Comparison of ENCODE assay signal across 29 cellular contexts in the genomic region with DNA sequence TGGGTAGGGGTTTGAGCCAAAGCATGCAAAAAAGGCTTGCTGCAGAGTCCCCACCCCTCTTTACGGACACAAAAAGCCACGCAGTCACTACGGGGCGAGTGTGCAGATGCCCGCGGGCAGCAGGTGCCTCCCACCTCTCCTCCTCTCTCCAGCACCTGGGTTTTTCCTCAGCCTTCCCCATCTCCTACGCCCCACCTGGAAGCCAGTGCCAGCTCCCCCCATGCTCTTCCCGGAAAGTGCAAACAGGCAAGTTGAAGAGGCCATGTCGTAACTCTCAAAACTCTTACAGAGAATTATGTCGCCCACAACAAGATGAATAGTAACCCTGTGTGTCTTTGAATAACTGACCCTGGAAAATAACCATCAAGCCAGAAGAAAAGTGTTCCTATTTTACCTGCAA.
A peak's percentile ranks its signal among the peaks of the same experiment; 100 is the strongest.
DNase-seq lines count a peak whose midpoint lies in the region; ATAC-seq and TF ChIP-seq lines count a peak whose summit lies in the region.
"Had no signal": no experiment of that assay in that cellular context is flagged by ENCODE, and none has a peak within 500 bp of the region (broad histone marks: within the 10 kb centered on the region; RNA-seq: fewer than 3 reads in every experiment).

No MANE protein-coding gene starts in this region.

- peak overlapping the region; percentile 54 for H3K27ac Mint-ChIP-seq in activated CD8-positive, alpha-beta T cell treated with anti-CD3 and anti-CD28 coated beads, Interleukin-2, amount 10 ng/mL, durations not matched to agents 7 days and 5 days
- H3K27ac Mint-ChIP-seq in activated CD8-positive, alpha-beta T cell treated with anti-CD3 and anti-CD28 coated beads for 36 hours, result no peak overlapping the region
- peak overlapping the region; percentile 97 for H3K27ac Mint-ChIP-seq in CD4-positive, alpha-beta T cell
- peak overlapping the region; percentile 37 to 47 for H3K27ac Mint-ChIP-seq in effector memory CD8-positive, alpha-beta T cell
- peak overlapping the region in 6 of 10 donors; percentile 72 to 100 (median 99) for H3K27ac Mint-ChIP-seq in naive thymus-derived CD8-positive, alpha-beta T cell
- H3K27ac Mint-ChIP-seq: activated naive CD8-positive, alpha-beta T cell treated with anti-CD3 and anti-CD28 coated beads for 36 hours; activated T-helper 2 cell treated with anti-CD3 and anti-CD28 coated beads, Interferon-gamma antibody, Interleukin-2, Interleukin-4, amounts not matched to agents 10 μg/mL and 5 μg/mL and 100 μg/mL, durations not matched to agents 14 hours and 24 hours and 36 hours had no signal

- no peaks in the 10 kb centered on the region for H3K4me1 ChIP-seq in BE2C

- no peaks in the 10 kb centered on the region for H3K27me3 ChIP-seq in CD4-positive, alpha-beta T cell (ENCODE audit: control insufficient read depth, insufficient read depth, low read length)
- H3K27me3 ChIP-seq in BE2C, result no peaks in the 10 kb centered on the region
- H3K27me3 ChIP-seq: tibial artery had no signal

- H3K27ac ChIP-seq in CD4-positive, alpha-beta T cell (ENCODE audit: low read depth, low read length), result no peak overlapping the region
- H3K27ac ChIP-seq: left ventricle myocardium inferior, PC-9, psoas muscle, tibial artery had no signal

- peaks cover 72% of the 10 kb centered on the region for H3K4me1 Mint-ChIP-seq in activated CD8-positive, alpha-beta T cell treated with anti-CD3 and anti-CD28 coated beads, Interleukin-2, amount 10 ng/mL, durations not matched to agents 7 days and 5 days (ENCODE audit: low read depth)
- peaks cover 35% of the 10 kb centered on the region for H3K4me1 Mint-ChIP-seq in activated CD8-positive, alpha-beta T cell treated with anti-CD3 and anti-CD28 coated beads for 36 hours (ENCODE audit: low read depth)
- peaks cover 59% of the 10 kb centered on the region for H3K4me1 Mint-ChIP-seq in CD4-positive, alpha-beta T cell (ENCODE audit: low read depth)
- peaks cover 20 to 25% of the 10 kb centered on the region in 2 donors for H3K4me1 Mint-ChIP-seq in effector memory CD8-positive, alpha-beta T cell (ENCODE audit: low read depth in 2 of 2)
- H3K4me1 Mint-ChIP-seq in naive thymus-derived CD8-positive, alpha-beta T cell, result peaks cover 18 to 61% (median 60%) of the 10 kb centered on the region in 4 donors

- H3K9me3 Mint-ChIP-seq in activated CD8-positive, alpha-beta T cell treated with anti-CD3 and anti-CD28 coated beads, Interleukin-2, amount 10 ng/mL, durations not matched to agents 7 days and 5 days (ENCODE audit: insufficient read depth), result no peaks in the 10 kb centered on the region
- H3K9me3 Mint-ChIP-seq in activated CD8-positive, alpha-beta T cell treated with anti-CD3 and anti-CD28 coated beads for 36 hours, result no peaks in the 10 kb centered on the region
- no peaks in the 10 kb centered on the region for H3K9me3 Mint-ChIP-seq in CD4-positive, alpha-beta T cell
- H3K9me3 Mint-ChIP-seq in effector memory CD8-positive, alpha-beta T cell, result no peaks in the 10 kb centered on the region
- H3K9me3 Mint-ChIP-seq in naive thymus-derived CD8-positive, alpha-beta T cell, result no peaks in the 10 kb centered on the region
- H3K9me3 Mint-ChIP-seq: activated naive CD8-positive, alpha-beta T cell treated with anti-CD3 and anti-CD28 coated beads for 36 hours; activated T-helper 2 cell treated with anti-CD3 and anti-CD28 coated beads, Interferon-gamma antibody, Interleukin-2, Interleukin-4, amounts not matched to agents 10 μg/mL and 5 μg/mL and 100 μg/mL, durations not matched to agents 14 hours and 24 hours and 36 hours; natural killer cell had no signal

- no peaks in the 10 kb centered on the region; the same call in 1 of the 2 replicates for H3K36me3 ChIP-seq in BE2C

- CTCF ChIA-PET in activated CD8-positive, alpha-beta T cell treated with anti-CD3 and anti-CD28 coated beads, Interleukin-2, amount 10 ng/mL, durations not matched to agents 7 days and 5 days (lab: Charles Lee), result interaction anchor here (2.3 to 3.0 kb wide), 2 partner anchors 11 to 144 kb away, joined by 11 to 12 read pairs; no protein-coding TSS in a partner anchor
- CTCF ChIA-PET in activated CD8-positive, alpha-beta T cell treated with anti-CD3 and anti-CD28 coated beads for 36 hours (lab: Charles Lee), result no interaction called here
- CTCF ChIA-PET in CD4-positive, alpha-beta T cell (lab: Charles Lee), result no interaction called here

- intact Hi-C loops in activated CD8-positive, alpha-beta T cell treated with anti-CD3 and anti-CD28 coated beads for 36 hours (cut with micrococcal nuclease), result no loop called here
- intact Hi-C loops in CD4-positive, alpha-beta T cell (cut with DNase I, micrococcal nuclease), result no loop called here

- TF ChIP-seq CTCF in activated CD8-positive, alpha-beta T cell treated with anti-CD3 and anti-CD28 coated beads for 36 hours (IDR thresholded peaks at IDR 0.05), result no peak
- TF ChIP-seq CTCF in CD4-positive, alpha-beta T cell (IDR thresholded peaks at IDR 0.05), result no peak
- TF ChIP-seq CTCF in BE2C (IDR thresholded peaks at IDR 0.05; ENCODE audit: low read depth, low read length), result no peak

- H3K27me3 Mint-ChIP-seq in activated CD8-positive, alpha-beta T cell treated with anti-CD3 and anti-CD28 coated beads, Interleukin-2, amount 10 ng/mL, durations not matched to agents 7 days and 5 days (ENCODE audit: low read depth), result no peaks in the 10 kb centered on the region
- no peaks in the 10 kb centered on the region for H3K27me3 Mint-ChIP-seq in activated CD8-positive, alpha-beta T cell treated with anti-CD3 and anti-CD28 coated beads for 36 hours
- H3K27me3 Mint-ChIP-seq in CD4-positive, alpha-beta T cell, result no peaks in the 10 kb centered on the region
- H3K27me3 Mint-ChIP-seq in effector memory CD8-positive, alpha-beta T cell, result peaks cover 0 to 8% of the 10 kb centered on the region in 2 donors
- no peaks in the 10 kb centered on the region for H3K27me3 Mint-ChIP-seq in naive thymus-derived CD8-positive, alpha-beta T cell
- H3K27me3 Mint-ChIP-seq: activated naive CD8-positive, alpha-beta T cell treated with anti-CD3 and anti-CD28 coated beads for 36 hours had no signal

- no peak overlapping the region for H3K4me3 ChIP-seq in BE2C (ENCODE audit: low read depth, low read length)
- H3K4me3 ChIP-seq: left ventricle myocardium inferior, PC-9, psoas muscle, tibial artery had no signal

- peaks cover 22% of the 10 kb centered on the region for H3K36me3 Mint-ChIP-seq in activated CD8-positive, alpha-beta T cell treated with anti-CD3 and anti-CD28 coated beads, Interleukin-2, amount 10 ng/mL, durations not matched to agents 7 days and 5 days (ENCODE audit: low read depth)
- H3K36me3 Mint-ChIP-seq in activated CD8-positive, alpha-beta T cell treated with anti-CD3 and anti-CD28 coated beads for 36 hours (ENCODE audit: low read depth), result peaks cover 2% of the 10 kb centered on the region
- H3K36me3 Mint-ChIP-seq in CD4-positive, alpha-beta T cell (ENCODE audit: low read depth), result peaks cover 50% of the 10 kb centered on the region
- no peaks in the 10 kb centered on the region for H3K36me3 Mint-ChIP-seq in effector memory CD8-positive, alpha-beta T cell (ENCODE audit: insufficient read depth)
- H3K36me3 Mint-ChIP-seq in naive thymus-derived CD8-positive, alpha-beta T cell, result peaks cover 7 to 18% (median 14%) of the 10 kb centered on the region in 3 donors
- H3K36me3 Mint-ChIP-seq: activated naive CD8-positive, alpha-beta T cell treated with anti-CD3 and anti-CD28 coated beads for 36 hours; natural killer cell had no signal

- POLR2A ChIA-PET in activated CD8-positive, alpha-beta T cell treated with anti-CD3 and anti-CD28 coated beads, Interleukin-2, amount 10 ng/mL, durations not matched to agents 7 days and 5 days (lab: Charles Lee), result no interaction called here
- POLR2A ChIA-PET in activated CD8-positive, alpha-beta T cell treated with anti-CD3 and anti-CD28 coated beads for 36 hours (lab: Charles Lee), result interaction anchor here (0.8 kb wide), 1 partner anchor 149 kb away, joined by 3 read pairs; no protein-coding TSS in a partner anchor
- POLR2A ChIA-PET in CD4-positive, alpha-beta T cell (lab: Charles Lee), result interaction anchor here (2.0 kb wide), 1 partner anchor 82 kb away, joined by 4 read pairs; the partner anchor contains the start of gene PDE9A
- POLR2A ChIA-PET in naive thymus-derived CD8-positive, alpha-beta T cell (lab: Charles Lee), result interaction anchor here (1.4 to 3.2 kb wide), 3 partner anchors 11 to 157 kb away, joined by 3 to 40 read pairs (median 17); partner anchors contain the start of gene NDUFV3

- no peak overlapping the region for H3K4me3 Mint-ChIP-seq in activated CD8-positive, alpha-beta T cell treated with anti-CD3 and anti-CD28 coated beads, Interleukin-2, amount 10 ng/mL, durations not matched to agents 7 days and 5 days
- no peak overlapping the region for H3K4me3 Mint-ChIP-seq in activated CD8-positive, alpha-beta T cell treated with anti-CD3 and anti-CD28 coated beads for 36 hours
- no peak overlapping the region for H3K4me3 Mint-ChIP-seq in CD4-positive, alpha-beta T cell
- no peak overlapping the region for H3K4me3 Mint-ChIP-seq in effector memory CD8-positive, alpha-beta T cell
- peak overlapping the region in 1 of 10 donors; percentile 16 for H3K4me3 Mint-ChIP-seq in naive thymus-derived CD8-positive, alpha-beta T cell
- H3K4me3 Mint-ChIP-seq: activated naive CD8-positive, alpha-beta T cell treated with anti-CD3 and anti-CD28 coated beads for 36 hours; natural killer cell had no signal

- H3K9me3 ChIP-seq in CD4-positive, alpha-beta T cell (ENCODE audit: control insufficient read depth, low read length), result no peaks in the 10 kb centered on the region
- H3K9me3 ChIP-seq in BE2C, result no peaks in the 10 kb centered on the region
- H3K9me3 ChIP-seq: left ventricle myocardium inferior, psoas muscle, tibial artery had no signal

- no peak for ATAC-seq in activated CD8-positive, alpha-beta T cell treated with anti-CD3 and anti-CD28 coated beads, Interleukin-2, amount 10 ng/mL, durations not matched to agents 7 days and 5 days
- ATAC-seq in activated CD8-positive, alpha-beta T cell treated with anti-CD3 and anti-CD28 coated beads for 36 hours, result no peak
- ATAC-seq in CD4-positive, alpha-beta T cell (ENCODE audit: poor library complexity), result no peak
- ATAC-seq in effector memory CD8-positive, alpha-beta T cell (replicated peaks), result no peak
- ATAC-seq in naive thymus-derived CD8-positive, alpha-beta T cell, result no peak
- ATAC-seq: esophagus mucosa, natural killer cell, psoas muscle, Right ventricle myocardium inferior, SK-N-SH treated with all-trans-retinoic acid at 6 μM for 48 hours had no signal

- DNase-seq in activated CD8-positive, alpha-beta T cell treated with anti-CD3 and anti-CD28 coated beads, Interleukin-2, amount 10 ng/mL, durations not matched to agents 7 days and 5 days, result no peak
- no peak for DNase-seq in activated CD8-positive, alpha-beta T cell treated with anti-CD3 and anti-CD28 coated beads for 36 hours
- no peak for DNase-seq in CD4-positive, alpha-beta T cell
- DNase-seq in effector memory CD8-positive, alpha-beta T cell, result no peak
- no peak for DNase-seq in naive thymus-derived CD8-positive, alpha-beta T cell
- no peak for DNase-seq in H4 (ENCODE audit: low spot score)
- DNase-seq in HuH-7.5 (ENCODE audit: low spot score), result no peak
- no peak for DNase-seq in BE2C
- DNase-seq: activated CD4-positive, alpha-beta T cell treated with anti-CD3 and anti-CD28 coated beads for 4 hours; activated naive CD8-positive, alpha-beta T cell treated with anti-CD3 and anti-CD28 coated beads for 36 hours; caudate nucleus; COR-L47; glutamatergic neuron; HCEC 1CT; left ventricle myocardium inferior; natural killer cell; NCI-H1417; NCI-H2029 treated with DMSO at 0.1 percent for 48 hours; NCI-H226; NCI-H526 treated with DMSO at 0.1 percent for 48 hours; nucleus accumbens; PC-9; psoas muscle; stimulated activated CD4-positive, alpha-beta T cell treated with anti-CD3 and anti-CD28 coated beads, Interleukin-4, amount 100 ng/mL, for 24 hours; tibial artery had no signal
